ENCODE assay signal across 1 cellular context in the genomic region with DNA sequence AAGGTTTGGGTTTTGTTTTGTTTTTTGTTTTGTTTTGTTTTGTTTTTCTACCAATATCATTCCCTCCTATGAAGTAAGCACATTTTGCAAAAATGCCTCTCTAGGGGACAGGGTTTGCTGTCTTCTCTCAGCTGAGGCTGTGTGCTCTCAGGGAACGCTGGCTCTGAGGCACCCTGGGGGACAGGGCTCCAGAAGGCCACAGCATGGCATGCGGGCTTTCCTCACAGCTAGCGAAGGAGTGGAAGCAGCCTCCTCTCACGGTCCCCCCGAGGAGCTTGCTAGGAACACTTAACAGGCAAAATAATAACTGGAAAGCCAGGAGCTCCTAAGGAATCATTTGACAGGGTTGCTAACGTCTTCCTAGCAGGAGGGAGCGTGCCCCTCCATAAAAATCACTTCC.
TF ChIP-seq lines count a peak whose summit lies in the region.

No MANE protein-coding gene starts in this region.

TF ChIP-seq in HEK293, 187 proteins besides CTCF, POLR2A, EP300 and RAD21:
- peak; percentile 31; the same call in 1 of the 2 replicates for TF ChIP-seq ZIC2 (tag by site-specific recombination; IDR thresholded peaks at IDR 0.05)
- no peak for TF ChIP-seq OSR2 (tag by site-specific recombination; IDR thresholded peaks at IDR 0.05)
